7 cellular contexts compared by ENCODE assay signal in genomic region chr14:103755060-103755459, GRCh38.
"Had no signal": no experiment of that assay in that cellular context is flagged by ENCODE, and none has a peak within 500 bp of the region (broad histone marks: within the 10 kb centered on the region; RNA-seq: fewer than 3 reads in every experiment).

No MANE protein-coding gene starts in this region.

- H3K9me3 Mint-ChIP-seq: GM23338, H9 had no signal

- H3K4me2 ChIP-seq: GM23338 had no signal

- H3K4me3 ChIP-seq: GM23338 had no signal

- H2AFZ ChIP-seq: GM23338 had no signal

- ATAC-seq: GM23338 had no signal

- H3K27ac Mint-ChIP-seq: GM23338, H9 had no signal

- FAIRE-seq: H1, H54, HTR-8/SVneo had no signal

- H3K4me3 Mint-ChIP-seq: GM23338, H9 had no signal

- H3K4me1 Mint-ChIP-seq: GM23338 had no signal

- DNase-seq: H9, HCEC 1CT, IMR-90 had no signal
